ENCODE assay signal across 8 cellular contexts in genomic region chr16:77190478-77191258, GRCh38. TPM values are rescaled to one million over a fixed set of nuclear protein-coding genes. Genes with fewer than 3 reads are reported as not detected.
A peak's percentile ranks its signal among the peaks of the same experiment; 100 is the strongest.
DNase-seq lines count a peak whose midpoint lies in the region; ATAC-seq and TF ChIP-seq lines count a peak whose summit lies in the region.

TSS of gene MON1B (plus strand) at chr16:77191190. CDS start at chr16:77191486, 296 bp downstream.

- H3K9me3 ChIP-seq in WERI-Rb-1 (ENCODE audit: severe bottlenecking) = no peaks in the 10 kb centered on the region
- H3K9me3 ChIP-seq in mammary epithelial cell (replicated peaks; ENCODE audit: insufficient read depth, low read length) = no peaks in the 10 kb centered on the region
- no peaks in the 10 kb centered on the region for H3K9me3 ChIP-seq in iPS-20b (ENCODE audit: insufficient read depth, low read depth, low read length)

- H3K4me3 ChIP-seq in WERI-Rb-1 (ENCODE audit: low read depth, low read length) = peak within 1 kb of the TSS; percentile 96
- H3K4me3 ChIP-seq in mammary epithelial cell (replicated peaks in 1 of 3; ENCODE audit: insufficient read depth in 1 of 3, low read depth in 2 of 3, low read length in 3 of 3) = peak within 1 kb of the TSS; percentile 73 to 87 (median 74)
- H3K4me3 ChIP-seq in iPS-20b (ENCODE audit: low read length) = peak within 1 kb of the TSS; percentile 94
- H3K4me3 ChIP-seq in skin epidermis = peak within 1 kb of the TSS; percentile 68 to 91 (median 86)

- dilution Hi-C loops in mammary epithelial cell (cut with HindIII; ENCODE audit: low sequenced_read_pairs) = no loop called here

- TF ChIP-seq CTCF in WERI-Rb-1 (IDR thresholded peaks at IDR 0.05; ENCODE audit: low read depth, low read length) (0 out of 2 replicates have a peak, but pooled peaks have one; percentile 6), mammary epithelial cell (conservative IDR thresholded peaks at IDR 0.05 in 1 of 2, IDR thresholded peaks at IDR 0.05 in 1 of 2; ENCODE audit: extremely low read depth in 1 of 2, insufficient read depth in 1 of 2, low read depth in 1 of 2, low read length in 2 of 2) (peak in 1 of 2 donors; percentile 1)

- H3K36me3 ChIP-seq in WERI-Rb-1 (peaks cover 25% of the 10 kb centered on the region), mammary epithelial cell (ENCODE audit: insufficient read depth, low read length) (no peaks in the 10 kb centered on the region), iPS-20b (ENCODE audit: insufficient read depth, low read depth, low read length) (peaks cover 24% of the 10 kb centered on the region)

- H3K4me1 ChIP-seq in mammary epithelial cell (ENCODE audit: insufficient read depth, low read length) (peaks cover 10% of the 10 kb centered on the region), iPS-20b (ENCODE audit: insufficient read depth, low read length) (peaks cover 9% of the 10 kb centered on the region)

- peak within 1 kb of the TSS; percentile 100 for H2AFZ ChIP-seq in mammary epithelial cell (ENCODE audit: low read depth, low read length)

- peak within 1 kb of the TSS; percentile 99 for H3K4me2 ChIP-seq in mammary epithelial cell (ENCODE audit: insufficient read depth, low read depth, low read length)

- H3K27me3 ChIP-seq in WERI-Rb-1 (ENCODE audit: insufficient read depth, low read depth, severe bottlenecking) (no peaks in the 10 kb centered on the region), mammary epithelial cell (ENCODE audit: insufficient read depth, low read length) (no peaks in the 10 kb centered on the region), iPS-20b (ENCODE audit: insufficient read depth, low read length) (no peaks in the 10 kb centered on the region; the same call in 1 of the 2 replicates)

- H4K20me1 ChIP-seq in mammary epithelial cell (ENCODE audit: insufficient read depth, low read length) = no peaks in the 10 kb centered on the region

- peak within 1 kb of the TSS; percentile 92 for H3K27ac ChIP-seq in WERI-Rb-1
- peak within 1 kb of the TSS; percentile 85 for H3K27ac ChIP-seq in mammary epithelial cell (ENCODE audit: insufficient read depth, low read depth, low read length)
- peak within 1 kb of the TSS; percentile 76 for H3K27ac ChIP-seq in iPS-20b (ENCODE audit: low read length)
- peak within 1 kb of the TSS; percentile 56 to 98 (median 95) for H3K27ac ChIP-seq in skin epidermis

- H3K79me2 ChIP-seq in mammary epithelial cell (ENCODE audit: insufficient read depth, low read length) = peaks cover 40% of the 10 kb centered on the region

- intact Hi-C loops in mammary epithelial cell (cut with micrococcal nuclease) = no loop called here

- CTCF ChIA-PET in mammary epithelial cell (lab: Charles Lee; ENCODE audit: low non-redundant PET) = interaction anchor here (0.7 kb wide), 1 partner anchor 97 kb away, joined by 5 read pairs; no protein-coding TSS in a partner anchor

- BruUV-seq in mammary epithelial cell (replicated peaks; lab: Mats Ljungman, UMichigan) = TSS peak; percentile 52

- WGBS in mammary epithelial cell (ENCODE audit: low coverage, missing lambda C conversion rate) = 2% methylated on average over 37 of the region's 63 CpGs

- ATAC-seq in GM18873 (IDR thresholded peaks at IDR 0.05; ENCODE audit: low FRiP score, unreplicated experiment) (peak; percentile 95), HG03139 (IDR thresholded peaks at IDR 0.05; ENCODE audit: unreplicated experiment) (peak; percentile 96)

- in situ Hi-C loops in ACHN (cut with HindIII; ENCODE audit: low pct_ligation_motif_present, low pct_unique_long_range_greater_than_20kb, low sequenced_read_pairs) = no loop called here
- in situ Hi-C loops in mammary epithelial cell (cut with MboI; ENCODE audit: low sequenced_read_pairs in 2 of 2) = no loop called here

- H3K9ac ChIP-seq in mammary epithelial cell (ENCODE audit: insufficient read depth, low read length) (peak within 1 kb of the TSS; percentile 75), iPS-20b (ENCODE audit: low read depth, low read length) (peak within 1 kb of the TSS; percentile 88)

- DNase-seq in ACHN (peak; percentile 99), NCI-H2227 (lab: John Stamatoyannopoulos, UW; ENCODE audit: unreplicated experiment) (peak; percentile 95), WERI-Rb-1 (peak; percentile 97), mammary epithelial cell (peak; percentile 98)

RNA-seq across cellular contexts. Expression of gene MON1B, which starts in this region (rescaled TPM):
- total RNA-seq in mammary epithelial cell = 10 to 100 TPM; 22.3 to 54.7 TPM
- 23.2 TPM for polyA plus RNA-seq in mammary epithelial cell
- polyA minus RNA-seq in mammary epithelial cell = 29.0 TPM

Comparison
In these comparisons a context has a peak if more than half of its experiments do, and no peak if none do; other contexts are left out.
1. Peak in every context shown above with its lines: DNase-seq, ATAC-seq, H3K4me3 ChIP-seq and H3K27ac ChIP-seq.